Comparison of ENCODE assay signal across 8 cellular contexts in the genomic region with DNA sequence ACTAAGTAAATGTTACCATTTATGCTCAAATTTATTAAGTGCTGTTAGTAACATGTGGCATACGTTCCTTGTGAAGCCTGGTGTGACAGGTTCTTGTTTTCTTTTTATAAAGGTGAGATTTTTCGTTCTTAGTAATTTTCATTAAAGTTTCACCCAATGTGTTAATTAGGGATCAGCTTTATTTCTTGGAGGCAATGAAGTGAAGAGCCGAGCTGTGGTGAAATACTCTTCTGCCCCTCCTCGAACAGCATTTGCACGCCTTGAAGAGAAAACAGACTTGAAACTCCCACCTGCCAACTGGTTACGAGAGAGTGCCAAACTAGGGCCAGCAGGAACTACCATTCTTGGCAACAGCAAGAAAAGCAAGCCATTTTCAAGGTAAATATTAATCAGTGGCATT. TPM values are rescaled to one million over a fixed set of nuclear protein-coding genes. Genes with fewer than 3 reads are reported as not detected.
A peak's percentile ranks its signal among the peaks of the same experiment; 100 is the strongest.
DNase-seq lines count a peak whose midpoint lies in the region; ATAC-seq and TF ChIP-seq lines count a peak whose summit lies in the region.
"Had no signal": no experiment of that assay in that cellular context is flagged by ENCODE, and none has a peak within 500 bp of the region (broad histone marks: within the 10 kb centered on the region; RNA-seq: fewer than 3 reads in every experiment).

No MANE protein-coding gene starts in this region.

- no peaks in the 10 kb centered on the region for H3K9me3 Mint-ChIP-seq in neural crest cell

- H3K27me3 ChIP-seq in SU-DHL-6 (ENCODE audit: low read length), result no peaks in the 10 kb centered on the region

- peaks cover 7% of the 10 kb centered on the region for H3F3A ChIP-seq in SU-DHL-6 (ENCODE audit: insufficient read depth)

- H3K9me2 ChIP-seq in SU-DHL-6 (replicated peaks; ENCODE audit: insufficient read depth, low read length), result no peaks in the 10 kb centered on the region

- ATAC-seq in GM18907 (IDR thresholded peaks at IDR 0.05; ENCODE audit: unreplicated experiment), result peak; percentile 49
- ATAC-seq in HG02588 (IDR thresholded peaks at IDR 0.05; ENCODE audit: unreplicated experiment), result peak; percentile 44

- peaks cover 21% of the 10 kb centered on the region for H3K4me1 Mint-ChIP-seq in neural crest cell

- peak overlapping the region; percentile 85 for H3K4me3 ChIP-seq in SU-DHL-6 (ENCODE audit: insufficient read depth, low read length, poor library complexity, severe bottlenecking)

- H3K9ac ChIP-seq in SU-DHL-6 (ENCODE audit: low read length), result peak overlapping the region; percentile 89

- peaks cover 13% of the 10 kb centered on the region for H3K36me3 Mint-ChIP-seq in neural crest cell (ENCODE audit: low read depth)

- peak overlapping the region; percentile 93 for H3K4me2 ChIP-seq in SU-DHL-6 (ENCODE audit: low read depth, low read length, poor library complexity, severe bottlenecking)

- H3K27ac ChIP-seq in SU-DHL-6 (ENCODE audit: low read depth, low read length), result peak overlapping the region; percentile 75

- peaks cover 33% of the 10 kb centered on the region for H3K79me2 ChIP-seq in SU-DHL-6 (ENCODE audit: insufficient read depth, low read length)

- H3K27me3 Mint-ChIP-seq in neural crest cell (ENCODE audit: low read depth), result no peaks in the 10 kb centered on the region

- H3K27ac Mint-ChIP-seq in neural crest cell (ENCODE audit: unreplicated experiment), result no peak overlapping the region

- no peak for TF ChIP-seq CTCF in SU-DHL-6 (IDR thresholded peaks at IDR 0.05; ENCODE audit: insufficient read depth, low read length, poor library complexity, severe bottlenecking)
- no peak for TF ChIP-seq CTCF in neural crest cell (conservative IDR thresholded peaks at IDR 0.05)

- DNase-seq in neural crest cell (ENCODE audit: low read depth, low spot score), result no peak
- no peak for DNase-seq in ureter (ENCODE audit: low spot score)
- no peak for DNase-seq in Kasumi-1 (lab: John Stamatoyannopoulos, UW)
- DNase-seq in EL, result no peak
- DNase-seq: activated effector memory CD4-positive, alpha-beta T cell treated with anti-CD3 and anti-CD28 coated beads, Interleukin-2, amount 50 U/mL, for 16 hours had no signal

- H4K20me1 ChIP-seq in SU-DHL-6 (ENCODE audit: low read depth, low read length), result peaks cover 4% of the 10 kb centered on the region; the same call in 1 of the 2 replicates

- peaks cover 45% of the 10 kb centered on the region for H3K36me3 ChIP-seq in SU-DHL-6 (ENCODE audit: low read length)

- H3K9me3 ChIP-seq in SU-DHL-6 (ENCODE audit: insufficient read depth, low read length), result no peaks in the 10 kb centered on the region

- peak overlapping the region; percentile 98 for H3K4me3 Mint-ChIP-seq in neural crest cell

- no peak overlapping the region for H2AFZ ChIP-seq in SU-DHL-6 (ENCODE audit: low read depth, low read length, severe bottlenecking)

RNA-seq across cellular contexts. Expression of a gene that starts 1.5 kb away (rescaled TPM):
- total RNA-seq in neural crest cell, result 42.7 and 46.9 TPM in 2 replicates
- total RNA-seq in ureter, result 34.0 TPM

RNA-seq across cellular contexts. Expression of a gene that starts 38.1 kb away (rescaled TPM):
- total RNA-seq in neural crest cell (not detected in 2 replicates), ureter (not detected)

RNA-seq across cellular contexts. Expression of a gene that starts 54.6 kb away (rescaled TPM):
- total RNA-seq in neural crest cell (not detected in 2 replicates), ureter (not detected)
